In genomic region chr21:31659286-31660133, GRCh38 we compare ENCODE assay signal across 1 cellular context.
TF ChIP-seq lines count a peak whose summit lies in the region.

Gene SOD1 (plus strand): TSS chr21:31659693. CDS start chr21:31659770, 77 bp downstream.

TF ChIP-seq in WTC11, 78 proteins besides CTCF, POLR2A, EP300 and RAD21 (continued from another document and continues in another):
- TF ChIP-seq MLX (CRISPR knock-in tag; IDR thresholded peaks at IDR 0.05) (no peak; the same call in 1 of the 2 replicates), ERG (CRISPR knock-in tag; IDR thresholded peaks at IDR 0.05) (no peak), FOXP1 (CRISPR knock-in tag; IDR thresholded peaks at IDR 0.05; ENCODE audit: borderline replicate concordance) (peak; percentile 82; the same call in 1 of the 2 replicates), MAX (CRISPR knock-in tag; IDR thresholded peaks at IDR 0.05) (peak; percentile 94), GRHL2 (CRISPR knock-in tag; IDR thresholded peaks at IDR 0.05; ENCODE audit: insufficient replicate concordance, severe bottlenecking) (no peak), TCF7 (CRISPR knock-in tag; IDR thresholded peaks at IDR 0.05; ENCODE audit: low read depth) (no peak), JAZF1 (CRISPR knock-in tag; IDR thresholded peaks at IDR 0.05) (no peak), TEAD4 (CRISPR knock-in tag; IDR thresholded peaks at IDR 0.05) (peak; percentile 25; the same call in 1 of the 2 replicates), ZNF232 (CRISPR knock-in tag; IDR thresholded peaks at IDR 0.05) (peak; percentile 72; the same call in 1 of the 2 replicates), MXD4 (CRISPR knock-in tag; IDR thresholded peaks at IDR 0.05; ENCODE audit: borderline replicate concordance) (no peak), PRDM15 (CRISPR knock-in tag; IDR thresholded peaks at IDR 0.05) (no peak), HMGA2 (CRISPR knock-in tag; IDR thresholded peaks at IDR 0.05) (no peak), ATF6 (CRISPR knock-in tag; IDR thresholded peaks at IDR 0.05) (no peak), NR3C1 (CRISPR knock-in tag; conservative IDR thresholded peaks at IDR 0.05; ENCODE audit: low read depth) (no peak), USF2 (CRISPR knock-in tag; IDR thresholded peaks at IDR 0.05) (0 out of 2 replicates have a peak, but pooled peaks have one; percentile 13), E2F1 (CRISPR knock-in tag; IDR thresholded peaks at IDR 0.05) (peak; percentile 78; the same call in 1 of the 2 replicates), SOX15 (CRISPR knock-in tag; IDR thresholded peaks at IDR 0.05) (no peak), NFATC4 (CRISPR knock-in tag; IDR thresholded peaks at IDR 0.05) (no peak), ZNF121 (CRISPR knock-in tag; IDR thresholded peaks at IDR 0.05) (no peak), CREM (CRISPR knock-in tag; IDR thresholded peaks at IDR 0.05) (peak; percentile 81; the same call in 1 of the 2 replicates), HMGXB4 (CRISPR knock-in tag; IDR thresholded peaks at IDR 0.05) (0 out of 2 replicates have a peak, but pooled peaks have one; percentile 22), ZNF512 (CRISPR knock-in tag; IDR thresholded peaks at IDR 0.05; ENCODE audit: borderline replicate concordance) (no peak), FOXK1 (CRISPR knock-in tag; IDR thresholded peaks at IDR 0.05) (peak; percentile 85), STAT6 (CRISPR knock-in tag; conservative IDR thresholded peaks at IDR 0.05; ENCODE audit: low read depth) (no peak), ZNF219 (CRISPR knock-in tag; IDR thresholded peaks at IDR 0.05; ENCODE audit: borderline replicate concordance) (no peak; the same call in 1 of the 2 replicates), ZNF423 (CRISPR knock-in tag; IDR thresholded peaks at IDR 0.05) (no peak), OVOL2 (CRISPR knock-in tag; IDR thresholded peaks at IDR 0.05; ENCODE audit: borderline replicate concordance) (no peak), E2F4 (CRISPR knock-in tag; IDR thresholded peaks at IDR 0.05; ENCODE audit: borderline replicate concordance, low read depth) (peak; percentile 36; the same call in 1 of the 2 replicates), AR (CRISPR knock-in tag; IDR thresholded peaks at IDR 0.05) (no peak), KAT7 (CRISPR knock-in tag; IDR thresholded peaks at IDR 0.05; ENCODE audit: borderline replicate concordance) (0 out of 2 replicates have a peak, but pooled peaks have one; percentile 82), RORB (CRISPR knock-in tag; IDR thresholded peaks at IDR 0.05) (no peak), ATF1 (CRISPR knock-in tag; IDR thresholded peaks at IDR 0.05) (peak; percentile 76; the same call in 1 of the 2 replicates), SMAD4 (CRISPR knock-in tag; IDR thresholded peaks at IDR 0.05) (0 out of 2 replicates have a peak, but pooled peaks have one; percentile 48), EMX1 (CRISPR knock-in tag; IDR thresholded peaks at IDR 0.05) (no peak), GTF2I (CRISPR knock-in tag; conservative IDR thresholded peaks at IDR 0.05) (no peak)
